In the genomic region with DNA sequence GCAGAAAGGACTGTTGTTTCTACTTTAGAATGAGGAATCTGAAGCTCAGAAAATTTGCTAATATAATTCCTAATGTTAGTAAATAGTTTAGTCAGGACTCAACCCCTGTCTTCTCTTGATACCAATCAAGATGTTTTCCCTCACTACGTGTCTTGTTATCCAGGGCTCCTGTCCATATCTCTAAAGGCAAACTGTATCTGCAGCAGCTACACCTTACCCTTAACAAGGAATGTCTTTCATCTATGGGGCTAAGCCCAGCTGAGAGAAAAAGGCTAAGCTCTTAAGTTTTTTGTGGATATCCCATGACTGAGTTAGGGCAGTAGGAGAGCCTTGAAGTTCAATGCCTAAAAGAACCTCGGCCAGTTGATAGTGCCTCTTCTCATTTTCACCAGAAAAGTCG, we compare ENCODE assay signal across 17 cellular contexts. TPM values are rescaled to one million over a fixed set of nuclear protein-coding genes. Genes with fewer than 3 reads are reported as not detected.
DNase-seq lines count a peak whose midpoint lies in the region; ATAC-seq and TF ChIP-seq lines count a peak whose summit lies in the region.
"Had no signal": no experiment of that assay in that cellular context is flagged by ENCODE, and none has a peak within 500 bp of the region (broad histone marks: within the 10 kb centered on the region; RNA-seq: fewer than 3 reads in every experiment).

No MANE protein-coding gene starts in this region.

- ATAC-seq in HG03039 (IDR thresholded peaks at IDR 0.05; ENCODE audit: unreplicated experiment) (no peak), GM21717 (IDR thresholded peaks at IDR 0.05; ENCODE audit: unreplicated experiment) (no peak)

- H3K4me1 ChIP-seq in endodermal cell (ENCODE audit: control insufficient read depth, insufficient read depth, low read length) (peaks cover 12% of the 10 kb centered on the region), stomach (peaks cover 0 to 41% (median 8%) of the 10 kb centered on the region in 4 donors)

- H3K27me3 ChIP-seq in endodermal cell (ENCODE audit: control insufficient read depth, insufficient read depth, low read length, poor library complexity, severe bottlenecking) (no peaks in the 10 kb centered on the region), stomach (no peaks in the 10 kb centered on the region)
- H3K27me3 ChIP-seq: heart right ventricle had no signal

- H3K4me3 Mint-ChIP-seq in T-helper 1 cell treated with Interleukin-12 subunit alpha and Interleukin-12 subunit beta and Interleukin-4 antibody, amounts not matched to agents 30 μg/mL and 1 μg/mL, for 36 hours: peak overlapping the region; percentile 21
- H3K4me3 Mint-ChIP-seq in endodermal cell (no peak overlapping the region), immature natural killer cell (no peak overlapping the region)
- H3K4me3 Mint-ChIP-seq: central memory CD8-positive, alpha-beta T cell; nephron progenitor cell had no signal

- no peaks in the 10 kb centered on the region for H3K9me3 Mint-ChIP-seq in T-helper 1 cell treated with Interleukin-12 subunit alpha and Interleukin-12 subunit beta and Interleukin-4 antibody, amounts not matched to agents 30 μg/mL and 1 μg/mL, for 36 hours
- H3K9me3 Mint-ChIP-seq in endodermal cell (no peaks in the 10 kb centered on the region), immature natural killer cell (no peaks in the 10 kb centered on the region)
- H3K9me3 Mint-ChIP-seq: central memory CD8-positive, alpha-beta T cell; nephron progenitor cell had no signal

- no peak for TF ChIP-seq CTCF in endodermal cell (conservative IDR thresholded peaks at IDR 0.05)
- TF ChIP-seq CTCF in stomach (IDR thresholded peaks at IDR 0.05): no peak

- peak overlapping the region; percentile 74 for H3K27ac Mint-ChIP-seq in T-helper 1 cell treated with Interleukin-12 subunit alpha and Interleukin-12 subunit beta and Interleukin-4 antibody, amounts not matched to agents 30 μg/mL and 1 μg/mL, for 36 hours
- peak overlapping the region; percentile 41 for H3K27ac Mint-ChIP-seq in endodermal cell
- no peak overlapping the region for H3K27ac Mint-ChIP-seq in immature natural killer cell
- H3K27ac Mint-ChIP-seq: nephron progenitor cell had no signal

- no peaks in the 10 kb centered on the region for H3K27me3 Mint-ChIP-seq in T-helper 1 cell treated with Interleukin-12 subunit alpha and Interleukin-12 subunit beta and Interleukin-4 antibody, amounts not matched to agents 30 μg/mL and 1 μg/mL, for 36 hours (ENCODE audit: low read depth)
- H3K27me3 Mint-ChIP-seq in endodermal cell (ENCODE audit: insufficient read depth): no peaks in the 10 kb centered on the region
- H3K27me3 Mint-ChIP-seq in immature natural killer cell (ENCODE audit: low read depth in 3 of 3): no peaks in the 10 kb centered on the region
- H3K27me3 Mint-ChIP-seq: central memory CD8-positive, alpha-beta T cell had no signal

- H3K36me3 Mint-ChIP-seq in T-helper 1 cell treated with Interleukin-12 subunit alpha and Interleukin-12 subunit beta and Interleukin-4 antibody, amounts not matched to agents 30 μg/mL and 1 μg/mL, for 36 hours (ENCODE audit: low read depth): peaks cover 47% of the 10 kb centered on the region
- H3K36me3 Mint-ChIP-seq in endodermal cell (ENCODE audit: low read depth) (peaks cover 55% of the 10 kb centered on the region), immature natural killer cell (peaks cover 11 to 21% (median 20%) of the 10 kb centered on the region in 3 donors)

- H3K9me3 ChIP-seq in endodermal cell (ENCODE audit: control insufficient read depth, low read length): no peaks in the 10 kb centered on the region
- H3K9me3 ChIP-seq in stomach: no peaks in the 10 kb centered on the region
- H3K9me3 ChIP-seq: heart right ventricle had no signal

- H3K4me3 ChIP-seq in endodermal cell (ENCODE audit: low read length) (peak overlapping the region; percentile 42), stomach (no peak overlapping the region)
- H3K4me3 ChIP-seq: heart right ventricle had no signal

- peaks cover 86% of the 10 kb centered on the region for H3K36me3 ChIP-seq in endodermal cell (ENCODE audit: control insufficient read depth, insufficient read depth, low read length)
- H3K36me3 ChIP-seq in stomach: peaks cover 30 to 78% (median 72%) of the 10 kb centered on the region in 4 donors

- WGBS in endodermal cell (ENCODE audit: insufficient coverage in 1 of 2, insufficient read length in 1 of 2), 2 experiments: 76 to 81% methylated on average over 3 of the region's 3 CpGs
- 78 to 89% (median 84%) methylated on average over 3 of the region's 3 CpGs for WGBS in stomach, 5 donors

- no peak for TF ChIP-seq POLR2A in stomach (IDR thresholded peaks at IDR 0.05)

- H3K27ac ChIP-seq in endodermal cell (ENCODE audit: low read depth, low read length) (no peak overlapping the region), stomach (peak overlapping the region in 3 of 5 donors; percentile 2 to 57 (median 12))

- DNase-seq in T-helper 1 cell (no peak), LoVo (ENCODE audit: low spot score) (peak; percentile 4), endodermal cell (no peak), stomach (no peak), immature natural killer cell (no peak)
- DNase-seq: 8988T; activated gamma-delta T cell; DMS79; effector memory CD4-positive, alpha-beta T cell; NCI-H1048; nephron progenitor cell; stimulated activated CD4-positive, alpha-beta T cell treated with anti-CD3 and anti-CD28 coated beads, Interleukin-4, amount 100 ng/mL, for 1 hour had no signal

- H3K9ac ChIP-seq in endodermal cell (ENCODE audit: extremely low read depth, low read length, poor library complexity, severe bottlenecking): no peak overlapping the region

- peaks cover 34% of the 10 kb centered on the region for H3K4me1 Mint-ChIP-seq in T-helper 1 cell treated with Interleukin-12 subunit alpha and Interleukin-12 subunit beta and Interleukin-4 antibody, amounts not matched to agents 30 μg/mL and 1 μg/mL, for 36 hours (ENCODE audit: low read depth)
- H3K4me1 Mint-ChIP-seq in endodermal cell (peaks cover 18% of the 10 kb centered on the region), immature natural killer cell (no peaks in the 10 kb centered on the region)

- intact Hi-C loops in stomach (cut with DNase I; ENCODE audit: low total_unique reads): loop anchor here (5.0 kb wide), 1 partner anchor 50 kb away; no protein-coding TSS in a partner anchor

- no peak for TF ChIP-seq EP300 in stomach (IDR thresholded peaks at IDR 0.05)

RNA-seq across cellular contexts. Expression of a gene that starts 32.5 kb away (rescaled TPM):
- total RNA-seq in endodermal cell (100 to 1,000 TPM; 233 to 295 TPM), stomach (100 to 1,000 TPM; 133 to 267 (median 172) TPM)
- polyA plus RNA-seq in endodermal cell (2013, experiment 1 of 2): 249 TPM
- polyA plus RNA-seq in endodermal cell (2013, experiment 2 of 2): 228 TPM
- polyA plus RNA-seq in stomach (100 to 1,000 TPM; 129 to 360 (median 194) TPM), immature natural killer cell (100 to 1,000 TPM; 178 to 238 (median 228) TPM)

Comparison
In these comparisons a context has a peak if more than half of its experiments do, and no peak if none do; other contexts are left out.
1. H3K27ac Mint-ChIP-seq: peak in T-helper 1 cell treated with Interleukin-12 subunit alpha and Interleukin-12 subunit beta and Interleukin-4 antibody, amounts not matched to agents 30 μg/mL and 1 μg/mL, for 36 hours (single experiment) and endodermal cell (single experiment); none in immature natural killer cell (0 of 6).